In the genomic region with DNA sequence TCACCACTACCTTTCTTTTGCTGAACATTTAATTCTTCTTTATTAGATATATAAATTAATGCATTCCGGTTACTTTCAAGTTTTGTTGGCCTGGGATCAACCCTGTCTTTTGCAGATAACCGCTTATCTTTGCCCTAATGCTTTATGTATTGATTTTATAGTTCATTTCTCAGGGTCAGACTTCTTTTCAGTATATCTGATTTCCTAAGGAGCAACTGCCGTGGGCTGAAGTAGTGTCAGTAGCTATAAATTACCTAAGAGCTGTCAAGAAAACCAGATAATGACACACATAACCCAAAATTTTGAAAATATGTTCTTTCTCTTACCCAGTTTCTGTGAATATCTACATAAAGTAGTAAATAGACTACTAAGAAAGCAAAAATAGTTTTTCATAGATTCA, we compare ENCODE assay signal across 24 cellular contexts. TPM values are rescaled to one million over a fixed set of nuclear protein-coding genes. Genes with fewer than 3 reads are reported as not detected.
"Had no signal": no experiment of that assay in that cellular context is flagged by ENCODE, and none has a peak within 500 bp of the region (broad histone marks: within the 10 kb centered on the region; RNA-seq: fewer than 3 reads in every experiment).

No MANE protein-coding gene starts in this region.

- H3K4me3 ChIP-seq: esophagus squamous epithelium, gastrocnemius medialis, heart right ventricle, left lung, lower lobe of right lung, mucosa of descending colon had no signal

- H3K36me3 ChIP-seq: esophagus squamous epithelium, gastrocnemius medialis, heart right ventricle, left lung, lower lobe of right lung had no signal

- H3K9me3 ChIP-seq: esophagus squamous epithelium, gastrocnemius medialis, heart right ventricle, left lung, lower lobe of right lung, mucosa of descending colon had no signal

- DNase-seq: cortex of kidney; effector CD8-positive, alpha-beta T cell; effector memory CD8-positive, alpha-beta T cell; endodermal cell; erythroblast; esophagus squamous epithelium; foreskin fibroblast; foreskin melanocyte; gastrocnemius medialis; glutamatergic neuron; head of caudate nucleus; heart right ventricle; hippocampal formation; left cardiac atrium; left lung; left ventricle myocardium superior; lower lobe of right lung; mesenchymal stem cell; mucosa of descending colon; naive B cell; naive thymus-derived CD8-positive, alpha-beta T cell had no signal

- H3K27ac ChIP-seq: epithelial cell of prostate, esophagus squamous epithelium, gastrocnemius medialis, heart right ventricle, left lung, lower lobe of right lung had no signal

- H3K27me3 ChIP-seq: esophagus squamous epithelium, gastrocnemius medialis, left lung had no signal

- ATAC-seq: effector memory CD8-positive, alpha-beta T cell; esophagus mucosa; gastrocnemius medialis; heart right ventricle; left cardiac atrium; left lung; left ventricle myocardium superior; lower lobe of right lung; mucosa of descending colon; naive thymus-derived CD8-positive, alpha-beta T cell had no signal

RNA-seq across cellular contexts. Expression of a gene that starts 38.0 kb away (rescaled TPM):
- polyA plus RNA-seq: heart right ventricle; keratinocyte; naive thymus-derived CD8-positive, alpha-beta T cell had no signal
